In the genomic region with DNA sequence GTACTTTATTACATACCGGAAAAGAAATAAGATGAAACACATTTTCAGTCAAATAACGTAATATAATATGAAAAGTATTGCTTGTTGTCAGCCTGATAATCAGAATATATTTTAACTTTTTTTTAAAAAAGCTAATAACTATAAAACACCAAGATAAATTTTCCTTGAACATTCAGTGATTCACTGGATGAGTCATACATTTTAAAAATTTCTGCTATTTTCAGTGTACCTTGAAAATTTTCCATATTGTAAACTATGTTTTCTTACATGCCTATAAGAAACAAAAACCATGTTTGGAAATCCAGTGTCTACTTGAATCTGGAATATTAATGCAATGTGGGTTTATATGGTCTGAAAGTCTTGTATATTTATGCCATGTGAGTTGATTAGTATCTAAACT, we compare ENCODE assay signal across 17 cellular contexts. TPM values are rescaled to one million over a fixed set of nuclear protein-coding genes. Genes with fewer than 3 reads are reported as not detected.
DNase-seq lines count a peak whose midpoint lies in the region; ATAC-seq, FAIRE-seq and TF ChIP-seq lines count a peak whose summit lies in the region.
"Had no signal": no experiment of that assay in that cellular context is flagged by ENCODE, and none has a peak within 500 bp of the region (broad histone marks: within the 10 kb centered on the region; RNA-seq: fewer than 3 reads in every experiment).

No MANE protein-coding gene starts in this region.

- peak; percentile 6 for FAIRE-seq in H54 (lab: Jason Lieb, UNC)
- peak; percentile 24 for FAIRE-seq in colon (lab: Jason Lieb, UNC)
- FAIRE-seq: D721Med had no signal

- H3K27me3 ChIP-seq in osteoblast (ENCODE audit: insufficient read depth, low read length), result peaks cover 12% of the 10 kb centered on the region
- no peaks in the 10 kb centered on the region for H3K27me3 ChIP-seq in A673 (replicated peaks; ENCODE audit: insufficient read depth, low read depth, low read length, poor library complexity)
- H3K27me3 ChIP-seq: BLaER1 treated with 17β-estradiol and CSF1 and Interleukin-3, amounts not matched to agents 10 nM and 100 nM had no signal

- H3K27ac ChIP-seq in osteoblast (ENCODE audit: low read depth, low read length), result no peak overlapping the region
- no peak overlapping the region for H3K27ac ChIP-seq in A673 (ENCODE audit: low read depth, low read length, poor library complexity, severe bottlenecking)
- H3K27ac ChIP-seq: BLaER1 treated with 17β-estradiol and CSF1 and Interleukin-3, amounts not matched to agents 10 nM and 100 nM; KMS-11 had no signal

- no peak for TF ChIP-seq POLR2A in H54 (IDR thresholded peaks at IDR 0.05; ENCODE audit: low read depth, low read length)

- CTCF ChIA-PET in A673 (lab: Charles Lee), result interaction anchor here (1.6 kb wide), 1 partner anchor 755 kb away, joined by 16 read pairs; no protein-coding TSS in a partner anchor

- DNase-seq in H54 (ENCODE audit: insufficient read length, low spot score) (no peak), non-pigmented ciliary epithelial cell (ENCODE audit: low read depth) (peak; percentile 6), osteoblast (ENCODE audit: insufficient read length, low spot score, missing footprints) (no peak), A673 (ENCODE audit: low spot score) (no peak)
- DNase-seq: MV-4-11, NCI-H187 treated with DMSO at 0.1 percent for 48 hours, NCI-H2227 treated with DMSO at 0.1 percent for 48 hours, NCI-H510A treated with DMSO at 0.1 percent for 48 hours, NCI-H774, SHP77 had no signal

- H3K4me1 ChIP-seq in osteoblast (ENCODE audit: insufficient read depth, low read length) (no peaks in the 10 kb centered on the region), A673 (ENCODE audit: insufficient read depth, low read length, poor library complexity, severe bottlenecking) (no peaks in the 10 kb centered on the region)

- intact Hi-C loops in A673 (cut with micrococcal nuclease; ENCODE audit: unreplicated experiment), result loop anchor here (10.0 kb wide), 2 partner anchors 748 to 1852 kb away; no protein-coding TSS in a partner anchor

- H3K4me2 ChIP-seq in osteoblast (ENCODE audit: insufficient read depth, low read length), result no peak overlapping the region
- H3K4me2 ChIP-seq: BLaER1 treated with 17β-estradiol and CSF1 and Interleukin-3, amounts not matched to agents 10 nM and 100 nM; KMS-11 had no signal

- H3K9me3 ChIP-seq in osteoblast (ENCODE audit: low read depth, low read length), result no peaks in the 10 kb centered on the region
- no peaks in the 10 kb centered on the region for H3K9me3 ChIP-seq in A673 (ENCODE audit: low read depth, low read length, poor library complexity, severe bottlenecking)
- H3K9me3 ChIP-seq: BLaER1 treated with 17β-estradiol and CSF1 and Interleukin-3, amounts not matched to agents 10 nM and 100 nM had no signal

- H3K36me3 ChIP-seq in osteoblast (ENCODE audit: insufficient read depth, low read length) (no peaks in the 10 kb centered on the region), A673 (ENCODE audit: insufficient read depth, low read length, poor library complexity, severe bottlenecking) (no peaks in the 10 kb centered on the region)
- H3K36me3 ChIP-seq: BLaER1 treated with 17β-estradiol and CSF1 and Interleukin-3, amounts not matched to agents 10 nM and 100 nM had no signal

- ATAC-seq in SK-N-SH treated with all-trans-retinoic acid at 6 μM for 48 hours (no peak), GM18868 (IDR thresholded peaks at IDR 0.05; ENCODE audit: unreplicated experiment) (no peak)

- no peak for TF ChIP-seq CTCF in osteoblast (IDR thresholded peaks at IDR 0.05; ENCODE audit: extremely low read depth, low read depth, low read length)
- TF ChIP-seq CTCF in A673 (conservative IDR thresholded peaks at IDR 0.05; ENCODE audit: low read depth, low read length), result no peak

- H3K4me3 ChIP-seq in osteoblast (ENCODE audit: insufficient read depth, low read length) (no peak overlapping the region), A673 (ENCODE audit: low read depth, low read length, poor library complexity, severe bottlenecking) (no peak overlapping the region)
- H3K4me3 ChIP-seq: BLaER1 treated with 17β-estradiol and CSF1 and Interleukin-3, amounts not matched to agents 10 nM and 100 nM; SK-N-MC had no signal

- POLR2A ChIA-PET in A673 (lab: Charles Lee; ENCODE audit: low non-redundant PET), result no interaction called here

- H4K20me1 ChIP-seq in osteoblast (ENCODE audit: insufficient read depth, low read length), result no peaks in the 10 kb centered on the region
- H4K20me1 ChIP-seq: BLaER1 treated with 17β-estradiol and CSF1 and Interleukin-3, amounts not matched to agents 10 nM and 100 nM had no signal

- no peak overlapping the region for H2AFZ ChIP-seq in osteoblast (ENCODE audit: low read length)

- H3K79me2 ChIP-seq in osteoblast (ENCODE audit: insufficient read depth, low read length), result no peaks in the 10 kb centered on the region

- no TSS peak for BruUV-seq in A673 (replicated peaks; lab: Mats Ljungman, UMichigan)

TF ChIP-seq in SK-N-SH treated with all-trans-retinoic acid at 6 μM for 48 hours, 23 proteins besides CTCF, POLR2A, EP300 and RAD21:
- 0 out of 2 replicates have a peak, but pooled peaks have one; percentile 7 for TF ChIP-seq TOX (CRISPR knock-in tag; IDR thresholded peaks at IDR 0.05; ENCODE audit: borderline replicate concordance)
- TF ChIP-seq ZNF565 (CRISPR knock-in tag; conservative IDR thresholded peaks at IDR 0.05; ENCODE audit: low read depth), result no peak
- TF ChIP-seq PPARA (CRISPR knock-in tag; IDR thresholded peaks at IDR 0.05; ENCODE audit: borderline replicate concordance), result no peak
- TF ChIP-seq ARNTL (CRISPR knock-in tag; IDR thresholded peaks at IDR 0.05; ENCODE audit: borderline replicate concordance, low read depth), result no peak
- TF ChIP-seq BACH2 (CRISPR knock-in tag; IDR thresholded peaks at IDR 0.05; ENCODE audit: borderline replicate concordance), result no peak

RNA-seq across cellular contexts. Expression of a gene that starts 36.3 kb away (rescaled TPM):
- total RNA-seq in osteoblast, result 14.7 and 17.7 TPM in 2 replicates
- total RNA-seq in A673 (2021), result 9.3 and 11.7 TPM in 2 replicates
